In the genomic region with DNA sequence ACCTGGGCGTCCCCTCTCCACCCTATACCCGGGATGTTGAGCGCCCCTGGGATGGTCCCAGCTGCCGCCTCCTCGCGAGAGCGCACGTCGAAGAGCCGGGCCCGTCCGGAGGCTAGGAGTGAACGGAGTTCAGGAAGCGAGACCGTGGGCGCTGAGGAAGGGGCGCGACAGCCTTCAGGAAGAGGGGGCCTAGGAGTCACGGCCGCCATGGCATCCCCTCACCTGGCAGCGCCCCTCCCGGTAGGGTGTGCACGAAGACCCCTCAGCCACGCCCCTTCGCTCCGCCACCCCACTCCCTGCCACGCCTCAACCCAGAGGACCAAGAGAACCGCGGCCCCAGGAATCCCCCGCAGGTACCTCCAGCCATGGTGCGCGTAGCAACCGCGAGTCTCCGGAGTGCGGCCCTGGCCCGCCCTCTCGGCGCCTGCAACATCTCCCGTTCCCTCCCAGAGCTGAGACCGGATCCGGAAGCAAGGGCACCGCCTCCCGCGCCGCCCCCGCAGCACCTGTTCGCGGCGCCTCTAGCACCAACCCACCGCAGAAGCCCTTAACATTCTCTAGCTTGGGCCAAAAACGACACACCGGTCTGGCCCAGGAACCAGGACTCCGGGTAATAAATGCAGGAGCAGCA, we compare ENCODE assay signal across 8 cellular contexts. TPM values are rescaled to one million over a fixed set of nuclear protein-coding genes. Genes with fewer than 3 reads are reported as not detected.
DNase-seq lines count a peak whose midpoint lies in the region; ATAC-seq and TF ChIP-seq lines count a peak whose summit lies in the region.

A gene with protein sequence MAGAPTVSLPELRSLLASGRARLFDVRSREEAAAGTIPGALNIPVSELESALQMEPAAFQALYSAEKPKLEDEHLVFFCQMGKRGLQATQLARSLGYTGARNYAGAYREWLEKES (minus strand): TSS at position 442 of the 631 bp plus-strand sequence. CDS start 75 bp downstream, at position 367.

- POLR2A ChIA-PET in A673 (lab: Charles Lee; ENCODE audit: low non-redundant PET), result no interaction called here

- H3K27ac ChIP-seq in coronary artery, result peak within 1 kb of the TSS in 1 of 2 donors; percentile 61
- no peak within 1 kb of the TSS for H3K27ac ChIP-seq in mesodermal cell (ENCODE audit: low read depth, low read length, severe bottlenecking)
- H3K27ac ChIP-seq in A673 (ENCODE audit: low read depth, low read length, poor library complexity, severe bottlenecking), result no peak within 1 kb of the TSS

- H3K27ac Mint-ChIP-seq in activated CD4-positive, alpha-beta T cell treated with anti-CD3 and anti-CD28 coated beads, Interleukin-2, amount 10 ng/mL, durations not matched to agents 24 days and 14 days, result peak within 1 kb of the TSS; percentile 93

- H3K27me3 ChIP-seq in A673 (replicated peaks; ENCODE audit: insufficient read depth, low read depth, low read length, poor library complexity), result no peaks in the 10 kb centered on the region

- peak within 1 kb of the TSS; percentile 97 for H3K4me3 Mint-ChIP-seq in activated CD4-positive, alpha-beta T cell treated with anti-CD3 and anti-CD28 coated beads, Interleukin-2, amount 10 ng/mL, durations not matched to agents 24 days and 14 days

- WGBS in mesodermal cell (ENCODE audit: insufficient coverage in 2 of 2), 2 experiments, result 17 to 26% methylated on average over 41 to 43 of the region's 54 CpGs

- H3K36me3 Mint-ChIP-seq in activated CD4-positive, alpha-beta T cell treated with anti-CD3 and anti-CD28 coated beads, Interleukin-2, amount 10 ng/mL, durations not matched to agents 24 days and 14 days (ENCODE audit: low read depth), result peaks cover 40% of the 10 kb centered on the region

- CTCF ChIA-PET in A673 (lab: Charles Lee), result interaction anchor here (0.6 kb wide), 1 partner anchor 59 kb away, joined by 3 read pairs; no protein-coding TSS in a partner anchor

- H3K4me3 ChIP-seq in GM12875 (ENCODE audit: low read depth, low read length), result peak within 1 kb of the TSS; percentile 63
- peak within 1 kb of the TSS; percentile 89 for H3K4me3 ChIP-seq in coronary artery
- H3K4me3 ChIP-seq in mesodermal cell (ENCODE audit: extremely low read depth, insufficient read depth, low read length, poor library complexity, severe bottlenecking), result peak within 1 kb of the TSS; percentile 41
- H3K4me3 ChIP-seq in A673 (ENCODE audit: low read depth, low read length, poor library complexity, severe bottlenecking), result no peak within 1 kb of the TSS

- peaks cover 32% of the 10 kb centered on the region for H3K4me1 Mint-ChIP-seq in activated CD4-positive, alpha-beta T cell treated with anti-CD3 and anti-CD28 coated beads, Interleukin-2, amount 10 ng/mL, durations not matched to agents 24 days and 14 days

- H3K27me3 Mint-ChIP-seq in activated CD4-positive, alpha-beta T cell treated with anti-CD3 and anti-CD28 coated beads, Interleukin-2, amount 10 ng/mL, durations not matched to agents 24 days and 14 days, result no peaks in the 10 kb centered on the region

- ATAC-seq in HG02678 (IDR thresholded peaks at IDR 0.05; ENCODE audit: unreplicated experiment), result peak; percentile 92

- BruUV-seq in A673 (replicated peaks; lab: Mats Ljungman, UMichigan), result no TSS peak

- H3K9me3 Mint-ChIP-seq in activated CD4-positive, alpha-beta T cell treated with anti-CD3 and anti-CD28 coated beads, Interleukin-2, amount 10 ng/mL, durations not matched to agents 24 days and 14 days, result no peaks in the 10 kb centered on the region

- intact Hi-C loops in activated CD4-positive, alpha-beta T cell treated with anti-CD3 and anti-CD28 coated beads, Interleukin-2, amount 10 ng/mL, durations not matched to agents 24 days and 14 days (cut with micrococcal nuclease), result loop anchor here (2.0 kb wide), 1 partner anchor 18 kb away; the partner anchor contains the start of gene F11R
- intact Hi-C loops in A673 (cut with micrococcal nuclease; ENCODE audit: unreplicated experiment), result no loop called here

- H3K9me3 ChIP-seq in mesodermal cell (ENCODE audit: control insufficient read depth, low read length) (no peaks in the 10 kb centered on the region), A673 (ENCODE audit: low read depth, low read length, poor library complexity, severe bottlenecking) (no peaks in the 10 kb centered on the region)

- DNase-seq in NCI-H2029 treated with DMSO at 0.1 percent for 48 hours (lab: John Stamatoyannopoulos, UW), result peak; percentile 55
- DNase-seq in activated CD4-positive, alpha-beta T cell treated with anti-CD3 and anti-CD28 coated beads, Interleukin-2, amount 10 ng/mL, durations not matched to agents 24 days and 14 days, result peak; percentile 96
- no peak for DNase-seq in coronary artery (ENCODE audit: low spot score)
- peak; percentile 65 for DNase-seq in stimulated activated CD8-positive, alpha-beta memory T cell treated with anti-CD3 and anti-CD28 coated beads, Interleukin-15, amount 100 ng/mL, for 1 hour (ENCODE audit: low read depth)
- no peak for DNase-seq in A673 (ENCODE audit: low spot score)

- TF ChIP-seq CTCF in GM12875 (IDR thresholded peaks at IDR 0.05; ENCODE audit: borderline replicate concordance, insufficient read depth, low read depth, low read length) (no peak), coronary artery (IDR thresholded peaks at IDR 0.05) (no peak), A673 (conservative IDR thresholded peaks at IDR 0.05; ENCODE audit: low read depth, low read length) (no peak)

- H3K4me1 ChIP-seq in mesodermal cell (ENCODE audit: control insufficient read depth, insufficient read depth, low read length, poor library complexity, severe bottlenecking) (peaks cover 4% of the 10 kb centered on the region), A673 (ENCODE audit: insufficient read depth, low read length, poor library complexity, severe bottlenecking) (no peaks in the 10 kb centered on the region)

- H3K36me3 ChIP-seq in mesodermal cell (ENCODE audit: control insufficient read depth, insufficient read depth, low read length), result peaks cover 61% of the 10 kb centered on the region
- H3K36me3 ChIP-seq in A673 (ENCODE audit: insufficient read depth, low read length, poor library complexity, severe bottlenecking), result peaks cover 40% of the 10 kb centered on the region

RNA-seq across cellular contexts. Expression of the gene that starts here (rescaled TPM):
- 41.7 and 49.7 TPM in 2 replicates for total RNA-seq in activated CD4-positive, alpha-beta T cell treated with anti-CD3 and anti-CD28 coated beads, Interleukin-2, amount 10 ng/mL, durations not matched to agents 24 days and 14 days
- polyA plus RNA-seq in mesodermal cell (2013, experiment 1 of 2), result 19.0 TPM
- 13.6 TPM for polyA plus RNA-seq in mesodermal cell (2013, experiment 2 of 2)
- total RNA-seq in A673 (2021), result 1.2 and 1.3 TPM in 2 replicates

Comparison
In these comparisons a context has a peak if more than half of its experiments do, and no peak if none do; other contexts are left out.
1. RNA of the gene that starts here (total RNA-seq): 41.7 to 49.7 TPM in activated CD4-positive, alpha-beta T cell treated with anti-CD3 and anti-CD28 coated beads, Interleukin-2, amount 10 ng/mL, durations not matched to agents 24 days and 14 days; 1.2 to 1.3 TPM in A673; every median in the first group is over 10 times any median in the second.
2. DNase-seq: peak in NCI-H2029 treated with DMSO at 0.1 percent for 48 hours (single experiment), activated CD4-positive, alpha-beta T cell treated with anti-CD3 and anti-CD28 coated beads, Interleukin-2, amount 10 ng/mL, durations not matched to agents 24 days and 14 days (single experiment) and stimulated activated CD8-positive, alpha-beta memory T cell treated with anti-CD3 and anti-CD28 coated beads, Interleukin-15, amount 100 ng/mL, for 1 hour (single experiment); none in coronary artery (single experiment) and A673 (single experiment).